15 cellular contexts compared by ENCODE assay signal in the genomic region with DNA sequence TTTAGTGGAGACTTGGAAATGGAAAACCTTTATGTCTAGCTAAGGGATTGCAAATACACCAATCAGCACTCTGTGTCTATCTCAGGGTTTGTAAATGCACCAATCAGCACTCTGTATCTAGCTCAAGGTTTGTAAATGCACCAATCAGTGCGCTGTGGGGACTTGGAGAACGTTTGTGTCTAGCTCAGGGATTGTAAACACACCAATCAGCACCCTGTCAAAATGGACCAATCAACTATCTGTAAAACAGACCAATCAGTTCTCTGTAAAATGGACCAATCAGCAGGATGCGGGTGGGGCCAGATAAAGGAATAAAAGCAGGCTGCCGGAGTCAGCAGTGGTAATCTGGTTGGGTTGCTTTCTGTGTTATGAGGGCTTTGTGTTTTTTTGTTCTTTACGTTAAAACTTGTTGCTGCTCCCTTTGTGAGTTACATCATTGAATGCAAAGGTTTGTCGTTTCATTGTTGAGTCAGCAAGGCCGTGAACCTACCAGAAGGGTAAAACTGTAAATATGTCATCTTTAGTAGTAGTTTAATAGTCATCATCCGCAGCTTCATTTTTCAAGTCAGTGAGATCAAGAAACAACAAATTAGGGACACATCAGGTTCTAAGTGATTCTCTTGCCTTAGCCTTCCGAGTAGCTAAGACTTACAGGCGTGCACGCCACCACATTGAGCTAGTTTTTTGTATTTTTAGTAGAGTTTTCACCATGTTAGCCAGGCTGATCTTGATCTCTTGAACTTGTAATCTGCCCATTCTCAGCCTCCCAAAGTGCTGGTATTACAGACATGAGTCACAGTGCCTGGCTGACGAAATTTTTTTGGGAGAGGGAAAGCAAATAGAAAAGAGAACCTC.
"Had no signal": no experiment of that assay in that cellular context is flagged by ENCODE, and none has a peak within 500 bp of the region (broad histone marks: within the 10 kb centered on the region; RNA-seq: fewer than 3 reads in every experiment).

No MANE protein-coding gene starts in this region.

- H3K9me3 Mint-ChIP-seq: activated naive CD4-positive, alpha-beta T cell treated with anti-CD3 and anti-CD28 coated beads, Interleukin-2, amount 50 U/mL, for 24 hours; central memory CD8-positive, alpha-beta T cell; memory B cell; T-helper 1 cell treated with Interleukin-12 subunit alpha and Interleukin-12 subunit beta and Interleukin-4 antibody, amounts not matched to agents 30 μg/mL and 1 μg/mL, for 36 hours had no signal

- H3K36me3 Mint-ChIP-seq: activated naive CD4-positive, alpha-beta T cell treated with anti-CD3 and anti-CD28 coated beads, Interleukin-2, amount 50 U/mL, for 24 hours; memory B cell had no signal

- H3K27me3 Mint-ChIP-seq: activated naive CD4-positive, alpha-beta T cell treated with anti-CD3 and anti-CD28 coated beads, Interleukin-2, amount 50 U/mL, for 24 hours; central memory CD8-positive, alpha-beta T cell; memory B cell had no signal

- H3K27ac Mint-ChIP-seq: activated naive CD4-positive, alpha-beta T cell treated with anti-CD3 and anti-CD28 coated beads, Interleukin-2, amount 50 U/mL, for 24 hours; memory B cell; nephron; T-helper 1 cell treated with Interleukin-12 subunit alpha and Interleukin-12 subunit beta and Interleukin-4 antibody, amounts not matched to agents 30 μg/mL and 1 μg/mL, for 36 hours had no signal

- H3K27me3 ChIP-seq: gastrocnemius medialis, heart right ventricle, left lung, suprapubic skin had no signal

- ATAC-seq: gastrocnemius medialis, heart right ventricle, left lung had no signal

- H3K36me3 ChIP-seq: gastrocnemius medialis, heart right ventricle, left lung, suprapubic skin had no signal

- H3K4me3 ChIP-seq: gastrocnemius medialis, heart right ventricle, left lung, suprapubic skin had no signal

- H3K4me3 Mint-ChIP-seq: activated naive CD4-positive, alpha-beta T cell treated with anti-CD3 and anti-CD28 coated beads, Interleukin-2, amount 50 U/mL, for 24 hours; central memory CD8-positive, alpha-beta T cell; memory B cell; nephron; T-helper 1 cell treated with Interleukin-12 subunit alpha and Interleukin-12 subunit beta and Interleukin-4 antibody, amounts not matched to agents 30 μg/mL and 1 μg/mL, for 36 hours had no signal

- H3K4me1 Mint-ChIP-seq: activated naive CD4-positive, alpha-beta T cell treated with anti-CD3 and anti-CD28 coated beads, Interleukin-2, amount 50 U/mL, for 24 hours; central memory CD8-positive, alpha-beta T cell; memory B cell had no signal

- H3K9me3 ChIP-seq: gastrocnemius medialis, heart right ventricle, left lung, suprapubic skin had no signal

- H3K27ac ChIP-seq: gastrocnemius medialis, heart right ventricle, left lung, suprapubic skin had no signal

- DNase-seq: activated effector memory CD4-positive, alpha-beta T cell treated with Interleukin-2 at 50 U/mL for 16 hours; activated T-cell treated with anti-CD3 and anti-CD28 coated beads, Interleukin-2, amount 50 U/mL, for 1 hour; cortex of kidney; effector CD8-positive, alpha-beta T cell; gastrocnemius medialis; heart right ventricle; left lung; stimulated activated CD4-positive, alpha-beta T cell treated with anti-CD3 and anti-CD28 coated beads, Interleukin-12 subunit alpha, Interleukin-12 subunit beta, amount 100 ng/mL, for 4 hours; stimulated activated naive CD4-positive, alpha-beta T cell treated with Interleukin-2 at 50 U/mL for 16 hours had no signal

- H3K4me1 ChIP-seq: gastrocnemius medialis, left lung had no signal
